8 cellular contexts compared by ENCODE assay signal in the genomic region with DNA sequence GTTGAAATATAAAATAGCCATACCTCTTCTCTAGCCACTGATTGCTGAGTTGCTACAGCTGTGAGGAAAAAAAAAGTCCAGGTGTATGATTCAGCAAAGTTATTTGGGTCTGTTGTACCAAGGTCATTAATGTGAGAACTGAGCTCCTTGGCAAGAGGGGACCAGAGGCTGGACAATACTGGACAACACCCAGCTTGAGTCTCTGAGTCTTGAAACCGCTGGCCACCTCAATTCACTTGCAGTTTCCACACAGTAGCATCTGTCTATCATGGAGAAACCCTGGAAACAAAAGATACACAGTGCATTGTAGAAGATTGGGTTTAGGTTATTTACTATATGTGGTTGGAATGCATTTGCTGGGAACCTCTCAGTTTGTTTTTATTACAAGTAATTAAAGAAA.
DNase-seq lines count a peak whose midpoint lies in the region; ATAC-seq and TF ChIP-seq lines count a peak whose summit lies in the region.

No MANE protein-coding gene starts in this region.

- TF ChIP-seq CTCF in WI38 (IDR thresholded peaks at IDR 0.05; ENCODE audit: low read depth, low read length): no peak
- TF ChIP-seq CTCF in heart right ventricle (IDR thresholded peaks at IDR 0.05): no peak

- intact Hi-C loops in activated naive CD4-positive, alpha-beta T cell treated with anti-CD3 and anti-CD28 coated beads for 36 hours (cut with micrococcal nuclease): loop anchor here (1.0 to 2.0 kb wide), 5 partner anchors 30 to 191 kb away; partner anchors contain the start of gene INTS6
- intact Hi-C loops in heart right ventricle (cut with DNase I): no loop called here

- H3K27me3 Mint-ChIP-seq in activated naive CD4-positive, alpha-beta T cell treated with anti-CD3 and anti-CD28 coated beads for 36 hours (ENCODE audit: low read depth): no peaks in the 10 kb centered on the region

- no peaks in the 10 kb centered on the region for H3K36me3 ChIP-seq in heart right ventricle

- WGBS in heart right ventricle, 2 donors: 68 to 70% methylated on average over 1 of the region's 1 CpG

- H3K27me3 ChIP-seq in heart right ventricle: no peaks in the 10 kb centered on the region

- ATAC-seq in heart right ventricle: peak in 5 of 8 donors; percentile 20 to 38 (median 31)

- H3K9me3 Mint-ChIP-seq in activated naive CD4-positive, alpha-beta T cell treated with anti-CD3 and anti-CD28 coated beads for 36 hours: peaks cover 4% of the 10 kb centered on the region

- peaks cover 40% of the 10 kb centered on the region for H3K4me1 Mint-ChIP-seq in activated naive CD4-positive, alpha-beta T cell treated with anti-CD3 and anti-CD28 coated beads for 36 hours (ENCODE audit: low read depth)

- peaks cover 0 to 42% (median 30%) of the 10 kb centered on the region in 9 donors for H3K4me1 ChIP-seq in heart right ventricle

- CTCF ChIA-PET in activated naive CD4-positive, alpha-beta T cell treated with anti-CD3 and anti-CD28 coated beads for 36 hours (lab: Charles Lee): interaction anchor here (0.7 to 1.4 kb wide), 5 partner anchors 30 to 483 kb away, joined by 3 to 5 read pairs (median 3); no protein-coding TSS in a partner anchor

- DNase-seq in activated naive CD4-positive, alpha-beta T cell treated with anti-CD3 and anti-CD28 coated beads for 36 hours: no peak
- no peak for DNase-seq in activated naive CD4-positive, alpha-beta T cell (lab: John Stamatoyannopoulos, UW)
- no peak for DNase-seq in heart right ventricle
- peak; percentile 46 for DNase-seq in superior temporal gyrus (ENCODE audit: extremely low spot score)
- DNase-seq in activated effector memory CD4-positive, alpha-beta T cell treated with Interleukin-2 at 50 U/mL for 16 hours: no peak
- DNase-seq in NCI-H187 (lab: John Stamatoyannopoulos, UW): no peak
- DNase-seq in activated CD4-positive, alpha-beta T cell treated with anti-CD3 and anti-CD28 coated beads, Interleukin-2, amount 50 U/mL, for 4 hours: no peak

- H3K4me3 Mint-ChIP-seq in activated naive CD4-positive, alpha-beta T cell treated with anti-CD3 and anti-CD28 coated beads for 36 hours: no peak overlapping the region

- peak overlapping the region in 3 of 10 donors; percentile 3 to 38 (median 20) for H3K27ac ChIP-seq in heart right ventricle

- H3K4me3 ChIP-seq in WI38 (ENCODE audit: low read depth, low read length): peak overlapping the region; percentile 30
- H3K4me3 ChIP-seq in heart right ventricle: no peak overlapping the region

- no peaks in the 10 kb centered on the region for H3K36me3 Mint-ChIP-seq in activated naive CD4-positive, alpha-beta T cell treated with anti-CD3 and anti-CD28 coated beads for 36 hours (ENCODE audit: low read depth)

- no peaks in the 10 kb centered on the region for H3K9me3 ChIP-seq in heart right ventricle

- H3K27ac Mint-ChIP-seq in activated naive CD4-positive, alpha-beta T cell treated with anti-CD3 and anti-CD28 coated beads for 36 hours: peak overlapping the region; percentile 28
